9 cellular contexts compared by ENCODE assay signal in the genomic region with DNA sequence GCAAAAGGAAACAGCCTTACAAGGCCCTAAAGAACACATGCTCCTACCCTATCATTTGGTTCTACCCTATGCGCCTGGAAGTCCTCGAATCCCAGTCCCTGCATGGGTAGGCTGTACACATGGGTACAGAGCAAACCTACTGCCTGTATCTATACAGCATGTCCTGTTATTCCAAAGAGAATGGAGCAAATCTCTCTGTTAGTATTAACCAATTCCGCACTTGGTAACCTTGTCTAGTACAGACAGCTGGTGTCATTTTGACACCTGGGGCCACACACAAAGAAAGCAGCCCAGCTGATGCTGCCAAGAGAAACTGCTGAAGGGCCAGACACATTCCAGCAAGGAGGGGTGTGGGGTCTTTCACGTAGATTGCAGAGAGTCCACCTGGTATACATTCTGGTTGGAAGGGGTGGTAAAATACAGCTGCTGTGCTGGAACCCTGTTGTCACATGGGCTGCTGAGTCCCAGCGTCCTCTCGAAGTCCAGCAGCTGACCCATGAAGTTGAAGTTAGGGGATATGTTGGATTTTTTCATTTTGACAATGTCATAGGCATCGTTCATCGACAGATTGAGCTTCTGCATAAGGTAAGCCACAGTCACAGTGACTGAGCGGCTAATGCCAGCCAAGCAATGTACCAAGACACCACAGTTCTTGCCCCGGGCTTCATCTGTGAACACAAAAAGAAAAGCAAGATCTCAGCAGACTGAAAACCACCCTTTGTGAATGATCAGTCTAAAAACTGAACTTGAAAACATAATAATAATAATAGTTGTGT. TPM values are rescaled to one million over a fixed set of nuclear protein-coding genes. Genes with fewer than 3 reads are reported as not detected.
DNase-seq lines count a peak whose midpoint lies in the region; ATAC-seq, FAIRE-seq and TF ChIP-seq lines count a peak whose summit lies in the region.
"Had no signal": no experiment of that assay in that cellular context is flagged by ENCODE, and none has a peak within 500 bp of the region (broad histone marks: within the 10 kb centered on the region; RNA-seq: fewer than 3 reads in every experiment).

No MANE protein-coding gene starts in this region.

- in situ Hi-C loops in SK-MEL-5 (cut with HindIII; ENCODE audit: low pct_unique_long_range_greater_than_20kb, low sequenced_read_pairs): no loop called here

- H2BK120ac ChIP-seq in trophoblast cell (ENCODE audit: insufficient read depth, low read length, poor library complexity): no peak overlapping the region

- H3K14ac ChIP-seq in trophoblast cell (ENCODE audit: low read length): no peak overlapping the region

- ATAC-seq in HG03460 (IDR thresholded peaks at IDR 0.05; ENCODE audit: unreplicated experiment): no peak

- no peak for TF ChIP-seq EP300 in esophagus muscularis mucosa (IDR thresholded peaks at IDR 0.05)
- TF ChIP-seq EP300 in ovary (IDR thresholded peaks at IDR 0.05): no peak

- no peaks in the 10 kb centered on the region for H3K9me2 ChIP-seq in DOHH2 (replicated peaks; ENCODE audit: control insufficient read depth, low read length)

- H3K4ac ChIP-seq in trophoblast cell (ENCODE audit: low read depth, low read length): no peak overlapping the region

- H3K27ac ChIP-seq in DOHH2 (ENCODE audit: low read depth, low read length): no peak overlapping the region
- H3K27ac ChIP-seq in esophagus muscularis mucosa (replicated peaks in 1 of 4): peak overlapping the region; percentile 98 to 99 (median 99)
- H3K27ac ChIP-seq in trophoblast cell (ENCODE audit: low read depth, low read length): no peak overlapping the region
- H3K27ac ChIP-seq in ovary: no peak overlapping the region

- H3K4me3 ChIP-seq in DOHH2 (ENCODE audit: low read length): no peak overlapping the region
- H3K4me3 ChIP-seq in esophagus muscularis mucosa: peak overlapping the region; percentile 75 to 90 (median 83)
- H3K4me3 ChIP-seq in trophoblast cell (ENCODE audit: low read depth, low read length): no peak overlapping the region
- no peak overlapping the region for H3K4me3 ChIP-seq in ovary

- peaks cover 24% of the 10 kb centered on the region for H3K79me1 ChIP-seq in trophoblast cell (ENCODE audit: low read length)

- intact Hi-C loops in esophagus muscularis mucosa (cut with DNase I): no loop called here
- intact Hi-C loops in ovary (cut with DNase I): loop anchor here in 1 of 4 donors (10.0 kb wide), 1 partner anchor 116 kb away; no protein-coding TSS in a partner anchor

- no peak overlapping the region for H2BK12ac ChIP-seq in trophoblast cell (ENCODE audit: low read length)

- H3K79me2 ChIP-seq in DOHH2 (ENCODE audit: control insufficient read depth, low read length) (no peaks in the 10 kb centered on the region), trophoblast cell (ENCODE audit: control insufficient read depth, insufficient read depth, low read length, poor library complexity) (peaks cover 15% of the 10 kb centered on the region)

- H3K4me2 ChIP-seq in DOHH2 (ENCODE audit: low read length) (peak overlapping the region; percentile 80; the same call in 1 of the 2 replicates), trophoblast cell (ENCODE audit: low read length) (peak overlapping the region; percentile 21)

- TF ChIP-seq CTCF in DOHH2 (IDR thresholded peaks at IDR 0.05; ENCODE audit: low read depth, low read length, poor library complexity, severe bottlenecking) (no peak), esophagus muscularis mucosa (IDR thresholded peaks at IDR 0.05) (no peak), ovary (IDR thresholded peaks at IDR 0.05) (no peak)

- no peak overlapping the region for H3K23ac ChIP-seq in trophoblast cell (ENCODE audit: low read length)

- no peak overlapping the region for H4K8ac ChIP-seq in trophoblast cell (ENCODE audit: low read depth, low read length)

- H3K36me3 ChIP-seq in DOHH2 (ENCODE audit: control insufficient read depth, low read length): no peaks in the 10 kb centered on the region
- H3K36me3 ChIP-seq in esophagus muscularis mucosa: peaks cover 0 to 34% (median 12%) of the 10 kb centered on the region in 4 donors
- H3K36me3 ChIP-seq in trophoblast cell (ENCODE audit: control insufficient read depth in 1 of 2, insufficient read depth in 2 of 2, low read length in 2 of 2): peaks cover 5 to 6% of the 10 kb centered on the region in 2 experiments
- no peaks in the 10 kb centered on the region for H3K36me3 ChIP-seq in ovary

- no peak overlapping the region for H2AFZ ChIP-seq in trophoblast cell (ENCODE audit: insufficient read depth, low read length, poor library complexity)

- peaks cover 22% of the 10 kb centered on the region for H3F3A ChIP-seq in DOHH2 (ENCODE audit: control insufficient read depth, insufficient read depth)

- no peak for FAIRE-seq in GM12892 (lab: Jason Lieb, UNC)

- H3K9me3 ChIP-seq in DOHH2 (ENCODE audit: control insufficient read depth, insufficient read depth, low read length) (no peaks in the 10 kb centered on the region), esophagus muscularis mucosa (no peaks in the 10 kb centered on the region), trophoblast cell (ENCODE audit: insufficient read depth, low read depth, low read length) (no peaks in the 10 kb centered on the region), ovary (no peaks in the 10 kb centered on the region)

- no peak overlapping the region for H2BK5ac ChIP-seq in trophoblast cell (ENCODE audit: low read depth, low read length, poor library complexity)

- H2AK5ac ChIP-seq in trophoblast cell (ENCODE audit: low read length): no peak overlapping the region

- H3K27me3 ChIP-seq in DOHH2 (ENCODE audit: control insufficient read depth, low read length) (peaks cover 86% of the 10 kb centered on the region), esophagus muscularis mucosa (no peaks in the 10 kb centered on the region), trophoblast cell (ENCODE audit: insufficient read depth, low read length) (peaks cover 10% of the 10 kb centered on the region), ovary (no peaks in the 10 kb centered on the region)

- H4K20me1 ChIP-seq in DOHH2 (ENCODE audit: control insufficient read depth, insufficient read depth, low read depth, low read length): no peaks in the 10 kb centered on the region

- H3K18ac ChIP-seq in trophoblast cell (ENCODE audit: low read length): no peak overlapping the region

- peak; percentile 43 for DNase-seq in SK-MEL-5 (ENCODE audit: low read depth, low spot score)
- no peak for DNase-seq in esophagus muscularis mucosa (ENCODE audit: extremely low spot score)
- DNase-seq in trophoblast cell: no peak
- no peak for DNase-seq in ureter (ENCODE audit: low spot score)
- DNase-seq in ovary: no peak
- no peak for DNase-seq in GM12892 (ENCODE audit: insufficient read length)
- DNase-seq: activated effector memory CD4-positive, alpha-beta T cell treated with anti-CD3 and anti-CD28 coated beads, Interleukin-2, amount 50 U/mL, for 16 hours had no signal

- H4K12ac ChIP-seq in trophoblast cell (ENCODE audit: low read depth, low read length): no peak overlapping the region

- no peak overlapping the region for H4K91ac ChIP-seq in trophoblast cell (ENCODE audit: low read depth, low read length)

- TF ChIP-seq POLR2A in esophagus muscularis mucosa (IDR thresholded peaks at IDR 0.05; ENCODE audit: low read depth) (no peak), ovary (IDR thresholded peaks at IDR 0.05) (no peak), GM12892 (IDR thresholded peaks at IDR 0.05; ENCODE audit: low read depth, low read length) (no peak)

- H3K4me1 ChIP-seq in DOHH2 (ENCODE audit: control insufficient read depth, low read length) (peaks cover 81% of the 10 kb centered on the region), esophagus muscularis mucosa (peaks cover 28 to 62% (median 55%) of the 10 kb centered on the region in 4 donors), trophoblast cell (ENCODE audit: control insufficient read depth in 1 of 2, insufficient read depth in 2 of 2, low read length in 2 of 2) (peaks cover 8 to 14% of the 10 kb centered on the region in 2 experiments), ovary (ENCODE audit: insufficient read depth) (peaks cover 3% of the 10 kb centered on the region)

- H3K9ac ChIP-seq in trophoblast cell (ENCODE audit: low read length): no peak overlapping the region

- 54% methylated on average over 6 of the region's 10 CpGs for WGBS in esophagus muscularis mucosa
- no CpG with 5 or more reads among the region's 10 CpGs for WGBS in trophoblast cell (ENCODE audit: extremely low coverage, insufficient coverage, insufficient read length)
- WGBS in ovary, 3 donors: 78 to 87% (median 86%) methylated on average over 10 of the region's 10 CpGs

RNA-seq across cellular contexts. Expression of a gene that starts 3.2 kb away (rescaled TPM):
- total RNA-seq in SK-MEL-5 (2014; rRNA removed; shearing (Covaris generic)): 222 and 229 TPM in 2 replicates
- polyA plus RNA-seq in SK-MEL-5 (2015; cell fraction: cytosol; rRNA removed): 176 and 208 TPM in 2 replicates
- polyA plus RNA-seq in SK-MEL-5 (2015; cell fraction: nucleus; rRNA removed): 369 and 370 TPM in 2 replicates
- 100 to 1,000 TPM in 1 of 4 donors, 10 to 100 TPM in 3; 62.2 to 108 (median 77.4) TPM for total RNA-seq in esophagus muscularis mucosa
- 7.5 and 8.0 TPM in 2 replicates for polyA plus RNA-seq in trophoblast cell (2013)
- 88.7 TPM for total RNA-seq in ureter
- total RNA-seq in ovary: 10 to 100 TPM; 10.8 to 34.4 (median 20.1) TPM
- 10 to 100 TPM; 20.6 to 35.5 TPM for polyA plus RNA-seq in ovary
- 0.47 TPM for polyA plus RNA-seq in GM12892 (2012; ENCODE audit: missing spikeins)

Comparison
In these comparisons a context has a peak if more than half of its experiments do, and no peak if none do; other contexts are left out.
1. H3K27ac ChIP-seq: peak in esophagus muscularis mucosa (4 of 4); none in DOHH2 (single experiment), trophoblast cell (single experiment) and ovary (0 of 2).
2. H3K4me3 ChIP-seq: peak in esophagus muscularis mucosa (4 of 4); none in DOHH2 (single experiment), trophoblast cell (single experiment) and ovary (single experiment).